1 cellular context compared by ENCODE assay signal in genomic region chr3:115877647-115877934, GRCh38.
TF ChIP-seq lines count a peak whose summit lies in the region.

No MANE protein-coding gene starts in this region.

TF ChIP-seq in IMR-90, 13 proteins besides CTCF, POLR2A, EP300 and RAD21:
- peak; percentile 46; the same call in 1 of the 2 replicates for TF ChIP-seq USF2 (IDR thresholded peaks at IDR 0.05; ENCODE audit: low read depth, low read length)
- no peak for TF ChIP-seq CEBPB (IDR thresholded peaks at IDR 0.05; ENCODE audit: low read depth, low read length)
